8 cellular contexts compared by ENCODE assay signal in the genomic region with DNA sequence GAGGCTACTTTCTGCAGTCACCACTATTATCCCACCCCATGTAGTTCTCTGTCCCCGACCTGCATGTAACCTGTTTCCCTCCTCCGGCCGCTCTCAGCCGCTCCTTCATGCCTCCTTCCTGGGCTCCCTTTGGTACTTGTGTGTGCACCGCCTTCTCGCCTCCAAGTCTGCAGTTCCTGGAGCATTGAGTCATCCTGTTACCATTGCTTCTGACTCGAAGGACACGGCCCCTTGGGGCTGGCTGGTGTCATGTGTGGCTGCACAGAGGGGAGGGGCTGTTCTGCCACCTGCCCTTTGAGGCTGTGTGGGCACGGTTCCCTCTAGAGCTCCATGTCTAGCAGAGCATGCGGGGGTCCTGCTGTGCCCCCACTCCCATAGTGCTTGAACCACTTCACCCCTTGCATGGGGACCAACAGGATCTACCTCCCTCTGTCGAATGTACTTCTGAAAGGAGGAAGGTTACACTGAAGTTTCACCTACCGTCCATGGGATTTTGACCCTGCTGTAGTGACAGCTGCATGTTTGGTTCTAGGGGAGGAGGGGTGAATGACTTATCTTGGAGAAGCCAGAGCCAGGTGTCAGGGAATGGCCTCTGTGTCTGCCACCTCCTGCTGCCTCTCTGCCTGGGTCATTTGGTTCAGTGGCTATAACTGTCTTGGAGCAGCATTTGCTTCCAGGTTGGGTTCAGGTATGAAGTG. TPM values are rescaled to one million over a fixed set of nuclear protein-coding genes. Genes with fewer than 3 reads are reported as not detected.
DNase-seq lines count a peak whose midpoint lies in the region; ATAC-seq, FAIRE-seq and TF ChIP-seq lines count a peak whose summit lies in the region.

No MANE protein-coding gene starts in this region.

- peak overlapping the region; percentile 91 for H3K27ac Mint-ChIP-seq in activated CD4-positive, alpha-beta T cell treated with anti-CD3 and anti-CD28 coated beads, Interleukin-2, amount 10 ng/mL, durations not matched to agents 24 days and 14 days

- no peaks in the 10 kb centered on the region for H3K27me3 ChIP-seq in small intestine (ENCODE audit: control insufficient read depth in 2 of 2, insufficient read depth in 2 of 2, low read length in 2 of 2)

- TF ChIP-seq EP300 in Ishikawa (IDR thresholded peaks at IDR 0.05; ENCODE audit: borderline replicate concordance): 0 out of 2 replicates have a peak, but pooled peaks have one; percentile 20

- H3K4me1 Mint-ChIP-seq in activated CD4-positive, alpha-beta T cell treated with anti-CD3 and anti-CD28 coated beads, Interleukin-2, amount 10 ng/mL, durations not matched to agents 24 days and 14 days: peaks cover 89% of the 10 kb centered on the region

- no peaks in the 10 kb centered on the region for H3K36me3 Mint-ChIP-seq in activated CD4-positive, alpha-beta T cell treated with anti-CD3 and anti-CD28 coated beads, Interleukin-2, amount 10 ng/mL, durations not matched to agents 24 days and 14 days (ENCODE audit: low read depth)

- H3K4me3 Mint-ChIP-seq in activated CD4-positive, alpha-beta T cell treated with anti-CD3 and anti-CD28 coated beads, Interleukin-2, amount 10 ng/mL, durations not matched to agents 24 days and 14 days: peak overlapping the region; percentile 78

- no peaks in the 10 kb centered on the region for H3K9me3 ChIP-seq in small intestine (ENCODE audit: control insufficient read depth, low read depth)

- no peak for TF ChIP-seq CTCF in AG10803 (conservative IDR thresholded peaks at IDR 0.05; ENCODE audit: low read length)
- TF ChIP-seq CTCF in epithelial cell of esophagus (IDR thresholded peaks at IDR 0.05; ENCODE audit: insufficient read depth, low read depth, low read length, missing control alignments): no peak

- H3K27me3 Mint-ChIP-seq in activated CD4-positive, alpha-beta T cell treated with anti-CD3 and anti-CD28 coated beads, Interleukin-2, amount 10 ng/mL, durations not matched to agents 24 days and 14 days: no peaks in the 10 kb centered on the region

- peak; percentile 53 for DNase-seq in AG10803 (ENCODE audit: low read depth)
- DNase-seq in activated CD4-positive, alpha-beta T cell treated with anti-CD3 and anti-CD28 coated beads, Interleukin-2, amount 10 ng/mL, durations not matched to agents 24 days and 14 days: peak; percentile 85
- DNase-seq in epithelial cell of esophagus (ENCODE audit: low read depth): peak; percentile 85
- DNase-seq in small intestine: peak; percentile 40
- no peak for DNase-seq in NCI-H2081 treated with DMSO at 0.1 percent for 48 hours (lab: John Stamatoyannopoulos, UW)
- no peak for DNase-seq in ecto neural progenitor cell (ENCODE audit: low spot score)

- no peak overlapping the region for H3K4me3 ChIP-seq in AG10803 (ENCODE audit: low read length)
- no peak overlapping the region for H3K4me3 ChIP-seq in epithelial cell of esophagus (ENCODE audit: low read length)
- H3K4me3 ChIP-seq in small intestine (ENCODE audit: low read depth in 1 of 2, low read length in 2 of 2): no peak overlapping the region

- H3K36me3 ChIP-seq in small intestine (ENCODE audit: control insufficient read depth in 2 of 2, insufficient read depth in 2 of 2, low read length in 2 of 2): no peaks in the 10 kb centered on the region

- peak overlapping the region in 1 of 2 donors; percentile 19 for H3K27ac ChIP-seq in small intestine (ENCODE audit: low read depth in 1 of 2, low read length in 1 of 2)

- ATAC-seq in GM18858 (IDR thresholded peaks at IDR 0.05; ENCODE audit: unreplicated experiment): peak; percentile 70

- H3K9me3 Mint-ChIP-seq in activated CD4-positive, alpha-beta T cell treated with anti-CD3 and anti-CD28 coated beads, Interleukin-2, amount 10 ng/mL, durations not matched to agents 24 days and 14 days: no peaks in the 10 kb centered on the region

- intact Hi-C loops in activated CD4-positive, alpha-beta T cell treated with anti-CD3 and anti-CD28 coated beads, Interleukin-2, amount 10 ng/mL, durations not matched to agents 24 days and 14 days (cut with micrococcal nuclease): loop anchor here (1.0 to 5.0 kb wide), 3 partner anchors 20 to 62 kb away; no protein-coding TSS in a partner anchor

- no peak for FAIRE-seq in small intestine (lab: Jason Lieb, UNC)

- 33 to 52% (median 40%) methylated on average over 12 of the region's 12 CpGs for WGBS in small intestine, 3 donors

- peaks cover 6 to 21% of the 10 kb centered on the region in 2 donors for H3K4me1 ChIP-seq in small intestine (ENCODE audit: control insufficient read depth in 2 of 2, insufficient read depth in 1 of 2, low read depth in 1 of 2, low read length in 1 of 2)

- no peak for TF ChIP-seq RAD21 in Ishikawa (IDR thresholded peaks at IDR 0.05; ENCODE audit: low read depth)

TF ChIP-seq in Ishikawa, 13 proteins besides CTCF, POLR2A, EP300 and RAD21:
- TF ChIP-seq, protein P1, sequence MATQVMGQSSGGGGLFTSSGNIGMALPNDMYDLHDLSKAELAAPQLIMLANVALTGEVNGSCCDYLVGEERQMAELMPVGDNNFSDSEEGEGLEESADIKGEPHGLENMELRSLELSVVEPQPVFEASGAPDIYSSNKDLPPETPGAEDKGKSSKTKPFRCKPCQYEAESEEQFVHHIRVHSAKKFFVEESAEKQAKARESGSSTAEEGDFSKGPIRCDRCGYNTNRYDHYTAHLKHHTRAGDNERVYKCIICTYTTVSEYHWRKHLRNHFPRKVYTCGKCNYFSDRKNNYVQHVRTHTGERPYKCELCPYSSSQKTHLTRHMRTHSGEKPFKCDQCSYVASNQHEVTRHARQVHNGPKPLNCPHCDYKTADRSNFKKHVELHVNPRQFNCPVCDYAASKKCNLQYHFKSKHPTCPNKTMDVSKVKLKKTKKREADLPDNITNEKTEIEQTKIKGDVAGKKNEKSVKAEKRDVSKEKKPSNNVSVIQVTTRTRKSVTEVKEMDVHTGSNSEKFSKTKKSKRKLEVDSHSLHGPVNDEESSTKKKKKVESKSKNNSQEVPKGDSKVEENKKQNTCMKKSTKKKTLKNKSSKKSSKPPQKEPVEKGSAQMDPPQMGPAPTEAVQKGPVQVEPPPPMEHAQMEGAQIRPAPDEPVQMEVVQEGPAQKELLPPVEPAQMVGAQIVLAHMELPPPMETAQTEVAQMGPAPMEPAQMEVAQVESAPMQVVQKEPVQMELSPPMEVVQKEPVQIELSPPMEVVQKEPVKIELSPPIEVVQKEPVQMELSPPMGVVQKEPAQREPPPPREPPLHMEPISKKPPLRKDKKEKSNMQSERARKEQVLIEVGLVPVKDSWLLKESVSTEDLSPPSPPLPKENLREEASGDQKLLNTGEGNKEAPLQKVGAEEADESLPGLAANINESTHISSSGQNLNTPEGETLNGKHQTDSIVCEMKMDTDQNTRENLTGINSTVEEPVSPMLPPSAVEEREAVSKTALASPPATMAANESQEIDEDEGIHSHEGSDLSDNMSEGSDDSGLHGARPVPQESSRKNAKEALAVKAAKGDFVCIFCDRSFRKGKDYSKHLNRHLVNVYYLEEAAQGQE (IDR thresholded peaks at IDR 0.05; ENCODE audit: low read depth): no peak
- no peak for TF ChIP-seq NFIC (IDR thresholded peaks at IDR 0.05)
- TF ChIP-seq, protein P2, sequence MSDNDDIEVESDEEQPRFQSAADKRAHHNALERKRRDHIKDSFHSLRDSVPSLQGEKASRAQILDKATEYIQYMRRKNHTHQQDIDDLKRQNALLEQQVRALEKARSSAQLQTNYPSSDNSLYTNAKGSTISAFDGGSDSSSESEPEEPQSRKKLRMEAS (IDR thresholded peaks at IDR 0.05): peak; percentile 52; the same call in 1 of the 2 replicates
- peak; percentile 70; the same call in 1 of the 2 replicates for TF ChIP-seq TCF12 (IDR thresholded peaks at IDR 0.05; ENCODE audit: low read depth)
- TF ChIP-seq, protein P3, sequence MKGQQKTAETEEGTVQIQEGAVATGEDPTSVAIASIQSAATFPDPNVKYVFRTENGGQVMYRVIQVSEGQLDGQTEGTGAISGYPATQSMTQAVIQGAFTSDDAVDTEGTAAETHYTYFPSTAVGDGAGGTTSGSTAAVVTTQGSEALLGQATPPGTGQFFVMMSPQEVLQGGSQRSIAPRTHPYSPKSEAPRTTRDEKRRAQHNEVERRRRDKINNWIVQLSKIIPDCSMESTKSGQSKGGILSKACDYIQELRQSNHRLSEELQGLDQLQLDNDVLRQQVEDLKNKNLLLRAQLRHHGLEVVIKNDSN (IDR thresholded peaks at IDR 0.05): peak; percentile 47; the same call in 1 of the 2 replicates

RNA-seq across cellular contexts. Expression of a gene that starts 39.6 kb away (rescaled TPM):
- total RNA-seq in activated CD4-positive, alpha-beta T cell treated with anti-CD3 and anti-CD28 coated beads, Interleukin-2, amount 10 ng/mL, durations not matched to agents 24 days and 14 days: 45.1 and 47.4 TPM in 2 replicates
- 10 to 100 TPM in 2 of 3 donors, 1 to 10 TPM in 1; 8.9 to 27.9 (median 13.9) TPM for polyA plus RNA-seq in small intestine

Comparison
In these comparisons a context has a peak if more than half of its experiments do, and no peak if none do; other contexts are left out.
1. DNase-seq: peak in AG10803 (single experiment), activated CD4-positive, alpha-beta T cell treated with anti-CD3 and anti-CD28 coated beads, Interleukin-2, amount 10 ng/mL, durations not matched to agents 24 days and 14 days (single experiment), epithelial cell of esophagus (single experiment) and small intestine (single experiment); none in NCI-H2081 treated with DMSO at 0.1 percent for 48 hours (single experiment) and ecto neural progenitor cell (single experiment).